ENCODE assay signal across 8 cellular contexts in the genomic region with DNA sequence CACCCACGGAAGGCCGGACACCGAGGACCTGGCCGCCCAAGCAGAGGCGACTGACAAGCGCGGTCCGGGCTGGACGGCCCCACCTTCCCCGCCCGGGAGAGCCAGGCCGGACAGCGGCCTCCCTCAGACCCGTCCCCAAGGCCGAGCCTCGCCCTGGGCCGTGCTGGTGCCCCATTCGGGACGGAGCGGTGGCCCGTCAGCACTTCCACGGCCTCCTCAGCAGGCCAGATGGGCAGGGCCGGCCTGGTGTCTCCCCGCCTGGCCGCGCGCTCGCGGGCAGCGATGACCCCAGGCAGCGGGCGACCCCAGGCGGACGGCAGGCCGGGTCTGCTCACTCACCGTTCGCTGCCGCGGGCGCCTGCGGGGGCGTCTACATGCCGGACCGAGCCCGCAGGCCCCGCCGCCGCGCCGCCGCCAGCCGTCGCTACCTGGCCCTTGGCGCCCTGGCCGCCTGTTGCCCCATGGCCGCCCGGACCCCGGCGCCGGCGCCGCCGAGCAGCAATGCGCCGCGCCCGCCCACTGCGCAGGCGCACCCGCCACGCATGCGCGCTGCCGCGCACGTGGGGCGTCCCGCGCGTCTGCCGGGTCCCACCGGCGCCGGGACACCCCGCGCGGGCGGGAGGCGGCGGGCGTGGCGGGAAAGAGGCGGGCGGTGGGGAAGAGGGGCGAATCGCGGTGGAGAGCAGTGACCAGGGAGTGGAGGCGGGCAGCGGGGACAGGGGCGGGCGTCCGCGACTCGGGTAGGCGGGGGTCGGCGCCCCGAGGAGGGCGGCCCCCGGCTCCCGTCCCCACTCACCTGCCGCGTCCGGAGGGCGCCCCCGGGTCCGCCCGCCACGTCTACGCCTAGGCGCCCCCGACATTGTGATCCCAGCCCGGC. TPM values are rescaled to one million over a fixed set of nuclear protein-coding genes. Genes with fewer than 3 reads are reported as not detected.
A peak's percentile ranks its signal among the peaks of the same experiment; 100 is the strongest.
DNase-seq lines count a peak whose midpoint lies in the region; ATAC-seq, FAIRE-seq and TF ChIP-seq lines count a peak whose summit lies in the region.

A gene with protein sequence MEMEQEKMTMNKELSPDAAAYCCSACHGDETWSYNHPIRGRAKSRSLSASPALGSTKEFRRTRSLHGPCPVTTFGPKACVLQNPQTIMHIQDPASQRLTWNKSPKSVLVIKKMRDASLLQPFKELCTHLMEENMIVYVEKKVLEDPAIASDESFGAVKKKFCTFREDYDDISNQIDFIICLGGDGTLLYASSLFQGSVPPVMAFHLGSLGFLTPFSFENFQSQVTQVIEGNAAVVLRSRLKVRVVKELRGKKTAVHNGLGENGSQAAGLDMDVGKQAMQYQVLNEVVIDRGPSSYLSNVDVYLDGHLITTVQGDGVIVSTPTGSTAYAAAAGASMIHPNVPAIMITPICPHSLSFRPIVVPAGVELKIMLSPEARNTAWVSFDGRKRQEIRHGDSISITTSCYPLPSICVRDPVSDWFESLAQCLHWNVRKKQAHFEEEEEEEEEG (minus strand): TSS at position 521 of the 877 bp plus-strand sequence. CDS start 13,064 bp downstream, outside the sequence.

- TF ChIP-seq CTCF in D721Med (IDR thresholded peaks at IDR 0.05; ENCODE audit: insufficient read depth, missing control alignments) (no peak), cardiac muscle cell (IDR thresholded peaks at IDR 0.05; ENCODE audit: low read depth, low read length) (no peak), tibial nerve (IDR thresholded peaks at IDR 0.05) (peak in 2 of 5 experiments; percentile 8 to 28)

- H3K4me1 Mint-ChIP-seq in activated naive CD8-positive, alpha-beta T cell treated with anti-CD3 and anti-CD28 coated beads for 36 hours = peaks cover 53% of the 10 kb centered on the region

- TF ChIP-seq POLR2A in tibial nerve (IDR thresholded peaks at IDR 0.05) = peak; percentile 32 to 72

- peak within 1 kb of the TSS; percentile 85 for H3K4me3 Mint-ChIP-seq in activated naive CD8-positive, alpha-beta T cell treated with anti-CD3 and anti-CD28 coated beads for 36 hours

- no peak for FAIRE-seq in D721Med (lab: Jason Lieb, UNC)

- peak within 1 kb of the TSS; percentile 86 for H3K27ac Mint-ChIP-seq in activated naive CD8-positive, alpha-beta T cell treated with anti-CD3 and anti-CD28 coated beads for 36 hours

- no peaks in the 10 kb centered on the region for H3K9me3 Mint-ChIP-seq in activated naive CD8-positive, alpha-beta T cell treated with anti-CD3 and anti-CD28 coated beads for 36 hours

- H3K27me3 Mint-ChIP-seq in activated naive CD8-positive, alpha-beta T cell treated with anti-CD3 and anti-CD28 coated beads for 36 hours = no peaks in the 10 kb centered on the region

- whole genome bisulfite sequencing in tibial nerve, 2 donors = 0 to 2% methylated on average over 17 to 28 of the region's 123 CpGs

- H3K4me1 ChIP-seq in cardiac muscle cell (ENCODE audit: low read depth) (peaks cover 21% of the 10 kb centered on the region), tibial nerve (peaks cover 0 to 87% (median 75%) of the 10 kb centered on the region in 4 donors)

- no peaks in the 10 kb centered on the region for H3K27me3 ChIP-seq in cardiac muscle cell
- H3K27me3 ChIP-seq in tibial nerve = no peaks in the 10 kb centered on the region

- peak within 1 kb of the TSS; percentile 98 for H3K9ac ChIP-seq in SK-N-MC (ENCODE audit: insufficient read length)

- TF ChIP-seq EP300 in tibial nerve (IDR thresholded peaks at IDR 0.05) = no peak

- peaks cover 19% of the 10 kb centered on the region; the same call in 1 of the 2 replicates for H3K36me3 ChIP-seq in SK-N-MC (ENCODE audit: insufficient read depth, low read length)
- no peaks in the 10 kb centered on the region for H3K36me3 ChIP-seq in cardiac muscle cell
- H3K36me3 ChIP-seq in tibial nerve = no peaks in the 10 kb centered on the region

- H3K9me3 ChIP-seq in SK-N-MC (ENCODE audit: low read depth, low read length) (no peaks in the 10 kb centered on the region), cardiac muscle cell (ENCODE audit: low read depth) (no peaks in the 10 kb centered on the region), tibial nerve (no peaks in the 10 kb centered on the region)

- DNase-seq in D721Med (ENCODE audit: insufficient read length, low spot score) (peak; percentile 42), HT-29 (ENCODE audit: low spot score) (peak; percentile 79), SK-N-MC (ENCODE audit: low read depth, low spot score) (no peak), cardiac muscle cell (ENCODE audit: low read depth in 1 of 2, low spot score in 1 of 2) (peak; percentile 63 to 82), pons (ENCODE audit: low spot score) (peak; percentile 36), tibial nerve (ENCODE audit: low spot score in 2 of 2) (no peak)
- peak; percentile 87 for DNase-seq in activated naive CD8-positive, alpha-beta T cell treated with anti-CD3 and anti-CD28 coated beads for 36 hours

- H3K4me3 ChIP-seq in SK-N-MC (peak within 1 kb of the TSS; percentile 98), cardiac muscle cell (peak within 1 kb of the TSS; percentile 71), tibial nerve (peak within 1 kb of the TSS; percentile 57 to 91 (median 75))

- peak within 1 kb of the TSS; percentile 93 for H3K27ac ChIP-seq in SK-N-MC
- peak within 1 kb of the TSS; percentile 84 for H3K27ac ChIP-seq in cardiac muscle cell
- peak within 1 kb of the TSS; percentile 65 to 96 (median 88) for H3K27ac ChIP-seq in tibial nerve

- ATAC-seq in GM19467 (IDR thresholded peaks at IDR 0.05; ENCODE audit: unreplicated experiment) = peak; percentile 31

- peaks cover 18% of the 10 kb centered on the region for H3K36me3 Mint-ChIP-seq in activated naive CD8-positive, alpha-beta T cell treated with anti-CD3 and anti-CD28 coated beads for 36 hours

RNA-seq across cellular contexts. Expression of the gene that starts here (rescaled TPM):
- 98.1 and 99.6 TPM in 2 replicates for total RNA-seq in HT-29 (2014; rRNA removed; shearing (Covaris generic))
- 10 to 100 TPM; 74.7 to 77.1 TPM for total RNA-seq in activated naive CD8-positive, alpha-beta T cell treated with anti-CD3 and anti-CD28 coated beads for 36 hours
- total RNA-seq in cardiac muscle cell = 49.2 and 71.2 TPM in 2 replicates
- polyA plus RNA-seq in cardiac muscle cell = 42.7 and 45.2 TPM in 2 replicates
- 100 to 1,000 TPM; 111 to 145 (median 119) TPM for total RNA-seq in tibial nerve

Comparison
In these comparisons a context has a peak if more than half of its experiments do, and no peak if none do; other contexts are left out.
1. DNase-seq: peak in D721Med (single experiment), HT-29 (single experiment), activated naive CD8-positive, alpha-beta T cell treated with anti-CD3 and anti-CD28 coated beads for 36 hours (single experiment), cardiac muscle cell (2 of 2) and pons (single experiment); none in SK-N-MC (single experiment) and tibial nerve (0 of 2).
2. Peak in every context shown above with its lines, with median percentiles within 50 percentile points of each other: H3K27ac ChIP-seq and H3K4me3 ChIP-seq.